Comparison of ENCODE assay signal across 20 cellular contexts in genomic region chr7:127993317-127993716, GRCh38. TPM values are rescaled to one million over a fixed set of nuclear protein-coding genes. Genes with fewer than 3 reads are reported as not detected.
DNase-seq lines count a peak whose midpoint lies in the region; ATAC-seq and TF ChIP-seq lines count a peak whose summit lies in the region.
"Had no signal": no experiment of that assay in that cellular context is flagged by ENCODE, and none has a peak within 500 bp of the region (broad histone marks: within the 10 kb centered on the region; RNA-seq: fewer than 3 reads in every experiment).

No MANE protein-coding gene starts in this region.

- H3K9me3 Mint-ChIP-seq in GM23338 (no peaks in the 10 kb centered on the region), endothelial cell (ENCODE audit: unreplicated experiment) (no peaks in the 10 kb centered on the region)
- H3K9me3 Mint-ChIP-seq: CD4-positive, CD25-positive, alpha-beta regulatory T cell; CD8-positive, alpha-beta T cell had no signal

- H3K4me3 ChIP-seq in GM23338: no peak overlapping the region
- no peak overlapping the region for H3K4me3 ChIP-seq in parathyroid adenoma (ENCODE audit: low read depth, low read length)
- H3K4me3 ChIP-seq: BLaER1, GM12878 had no signal

- H3K79me2 ChIP-seq in GM23338 (replicated peaks; ENCODE audit: insufficient read depth) (peaks cover 9% of the 10 kb centered on the region), parathyroid adenoma (no peaks in the 10 kb centered on the region)

- H3K4me1 ChIP-seq in GM23338 (ENCODE audit: insufficient read depth): peaks cover 17% of the 10 kb centered on the region
- H3K4me1 ChIP-seq in parathyroid adenoma: peaks cover 41% of the 10 kb centered on the region

- peaks cover 15% of the 10 kb centered on the region for H3K36me3 Mint-ChIP-seq in GM23338 (ENCODE audit: low read depth)
- H3K36me3 Mint-ChIP-seq in endothelial cell (ENCODE audit: low read depth, unreplicated experiment): peaks cover 46% of the 10 kb centered on the region

- H4K20me1 ChIP-seq in GM23338 (replicated peaks; ENCODE audit: insufficient read depth): peaks cover 7% of the 10 kb centered on the region; the same call in 1 of the 2 replicates
- H4K20me1 ChIP-seq: BLaER1 had no signal

- no peak overlapping the region; the same call in 1 of the 2 replicates for H3K27ac Mint-ChIP-seq in GM23338
- H3K27ac Mint-ChIP-seq in endothelial cell (ENCODE audit: unreplicated experiment): peak overlapping the region; percentile 14
- H3K27ac Mint-ChIP-seq: B cell; CD4-positive, CD25-positive, alpha-beta regulatory T cell; CD8-positive, alpha-beta T cell had no signal

- H3K27me3 ChIP-seq in GM23338 (ENCODE audit: insufficient read depth) (no peaks in the 10 kb centered on the region), parathyroid adenoma (ENCODE audit: control insufficient read depth, insufficient read depth, low read length) (no peaks in the 10 kb centered on the region)
- H3K27me3 ChIP-seq: BLaER1 had no signal

- no peaks in the 10 kb centered on the region for H3K9me2 ChIP-seq in GM23338 (ENCODE audit: insufficient read depth)

- H3K4me3 Mint-ChIP-seq in GM23338 (no peak overlapping the region), endothelial cell (ENCODE audit: unreplicated experiment) (no peak overlapping the region)
- H3K4me3 Mint-ChIP-seq: B cell; CD4-positive, CD25-positive, alpha-beta regulatory T cell; CD8-positive, alpha-beta T cell had no signal

- no peaks in the 10 kb centered on the region for H3K9me3 ChIP-seq in parathyroid adenoma (ENCODE audit: control insufficient read depth, low read length)
- H3K9me3 ChIP-seq: BLaER1, Caco-2 had no signal

- H3K4me2 ChIP-seq in GM23338 (no peak overlapping the region), parathyroid adenoma (ENCODE audit: low read length) (no peak overlapping the region)
- H3K4me2 ChIP-seq: BLaER1 had no signal

- no peaks in the 10 kb centered on the region for H3K27me3 Mint-ChIP-seq in GM23338 (ENCODE audit: insufficient read depth, low read depth, poor library complexity)
- peaks cover 22% of the 10 kb centered on the region for H3K27me3 Mint-ChIP-seq in endothelial cell (ENCODE audit: unreplicated experiment)
- H3K27me3 Mint-ChIP-seq: B cell; CD4-positive, CD25-positive, alpha-beta regulatory T cell had no signal

- H3K36me3 ChIP-seq in GM23338 (ENCODE audit: insufficient read depth) (peaks cover 8% of the 10 kb centered on the region), parathyroid adenoma (ENCODE audit: control insufficient read depth, insufficient read depth, low read length) (no peaks in the 10 kb centered on the region)

- no peak overlapping the region for H3K9ac ChIP-seq in parathyroid adenoma
- H3K9ac ChIP-seq: BLaER1 had no signal

- ATAC-seq in GM23338: peak; percentile 18; the same call in 1 of the 3 replicates
- ATAC-seq: CD8-positive, alpha-beta T cell; GM12878 had no signal

- H2AFZ ChIP-seq in GM23338 (no peak overlapping the region), parathyroid adenoma (peak overlapping the region; percentile 18)

- 0 out of 2 replicates have a peak, but pooled peaks cover 3% of the 10 kb centered on the region for H3F3A ChIP-seq in GM23338 (replicated peaks; ENCODE audit: low read depth)

- H3K27ac ChIP-seq in GM23338 (ENCODE audit: low read depth) (no peak overlapping the region), parathyroid adenoma (no peak overlapping the region)
- H3K27ac ChIP-seq: 22Rv1, BLaER1, C4-2B had no signal

- in situ Hi-C loops in G401 (cut with HindIII; ENCODE audit: low sequenced_read_pairs): no loop called here

- DNase-seq in GM23338 (ENCODE audit: low spot score) (no peak), endothelial cell (ENCODE audit: low spot score) (no peak), germinal center (ENCODE audit: low spot score) (no peak), G401 (ENCODE audit: low spot score) (no peak), pons (ENCODE audit: low spot score) (no peak)
- DNase-seq: Caco-2; CD4-positive, CD25-positive, alpha-beta regulatory T cell; CD8-positive, alpha-beta T cell; DMS153; DND-41; GDM1; GOT3; H7; HCEC 1CT had no signal

- peaks cover 41% of the 10 kb centered on the region for H3K4me1 Mint-ChIP-seq in GM23338
- H3K4me1 Mint-ChIP-seq in endothelial cell (ENCODE audit: unreplicated experiment): peaks cover 73% of the 10 kb centered on the region
- H3K4me1 Mint-ChIP-seq: CD4-positive, CD25-positive, alpha-beta regulatory T cell had no signal

- TF ChIP-seq CTCF in GM23338 (conservative IDR thresholded peaks at IDR 0.05; ENCODE audit: low read depth in 2 of 2): no peak
- TF ChIP-seq CTCF in endothelial cell (IDR thresholded peaks at IDR 0.05; ENCODE audit: unreplicated experiment): no peak
- TF ChIP-seq CTCF in parathyroid adenoma (IDR thresholded peaks at IDR 0.05): no peak

TF ChIP-seq in GM23338, 12 proteins besides CTCF, POLR2A, EP300 and RAD21 (continues in another document):
- TF ChIP-seq CREB1 (CRISPR knock-in tag; IDR thresholded peaks at IDR 0.05; ENCODE audit: low read depth): no peak
- no peak for TF ChIP-seq STAT1 (IDR thresholded peaks at IDR 0.05; ENCODE audit: unreplicated experiment)
- no peak for TF ChIP-seq EZH2phosphoT487 (IDR thresholded peaks at IDR 0.05; ENCODE audit: unreplicated experiment)
- no peak for TF ChIP-seq ZNF114 (CRISPR knock-in tag; IDR thresholded peaks at IDR 0.05)
- no peak for TF ChIP-seq ZNF331 (CRISPR knock-in tag; IDR thresholded peaks at IDR 0.05; ENCODE audit: low read depth)
- TF ChIP-seq ZNF462 (CRISPR knock-in tag; IDR thresholded peaks at IDR 0.05): no peak
- TF ChIP-seq POLR2AphosphoS5 (IDR thresholded peaks at IDR 0.05; ENCODE audit: low read depth): no peak

RNA-seq across cellular contexts. Expression of gene LRRC4, which starts 37.9 kb away (rescaled TPM):
- total RNA-seq in GM23338 (2014; rRNA removed; shearing (Covaris generic)): 3.6 and 5.2 TPM in 2 replicates
- polyA plus RNA-seq in GM23338 (2016; fragmentation: Nextera tagmentation; extraction: Ambion mirVana): 1.7 and 1.9 TPM in 2 replicates
- 297 TPM for total RNA-seq in endothelial cell (ENCODE audit: unreplicated experiment)
- total RNA-seq in G401 (2014; rRNA removed; shearing (Covaris generic)): 0.10 and 0.12 TPM in 2 replicates
- total RNA-seq: Caco-2; CD4-positive, CD25-positive, alpha-beta regulatory T cell had no signal

Comparison
In these comparisons a context has a peak if more than half of its experiments do, and no peak if none do; other contexts are left out.
1. RNA of gene LRRC4, which starts 37.9 kb away (total RNA-seq): 297 TPM in endothelial cell (single experiment); 3.6 to 5.2 TPM in GM23338 and 0.10 to 0.12 TPM in G401; every median in the first group is over 10 times any median in the second.